Comparison of ENCODE assay signal across 22 cellular contexts in the genomic region with DNA sequence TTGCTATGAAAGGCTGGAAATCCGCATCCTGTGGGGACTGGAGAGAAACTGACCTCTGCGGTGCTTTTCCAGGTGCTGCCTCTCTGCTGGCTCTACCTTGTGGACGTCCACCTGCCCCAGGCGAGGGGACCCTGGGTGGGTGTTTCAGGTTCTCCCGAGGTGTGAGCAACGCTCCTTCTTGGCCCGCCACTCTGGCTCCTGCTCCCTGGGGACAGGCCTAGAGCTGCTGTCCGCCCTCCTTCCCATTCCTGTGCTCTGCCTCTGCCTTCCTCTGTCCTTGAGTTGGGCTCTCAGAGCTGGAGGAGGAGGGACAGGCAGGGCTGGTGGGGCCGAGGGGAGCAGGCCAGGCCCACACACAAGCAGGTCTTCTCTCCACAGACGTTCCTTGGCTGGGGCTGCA.
A peak's percentile ranks its signal among the peaks of the same experiment; 100 is the strongest.
DNase-seq lines count a peak whose midpoint lies in the region; ATAC-seq, FAIRE-seq and TF ChIP-seq lines count a peak whose summit lies in the region.
"Had no signal": no experiment of that assay in that cellular context is flagged by ENCODE, and none has a peak within 500 bp of the region (broad histone marks: within the 10 kb centered on the region; RNA-seq: fewer than 3 reads in every experiment).

No MANE protein-coding gene starts in this region.

- intact Hi-C loops in cardiac septum (cut with DNase I) (no loop called here), left cardiac atrium (cut with DNase I) (no loop called here), aorta (cut with DNase I) (no loop called here), vagina (cut with DNase I) (no loop called here)

- TF ChIP-seq EP300 in H1 (IDR thresholded peaks at IDR 0.05; ENCODE audit: borderline replicate concordance in 1 of 2, low read depth in 2 of 2, low read length in 2 of 2), result no peak

- H4K91ac ChIP-seq in H1 (replicated peaks; ENCODE audit: insufficient read length, low read length), result no peak overlapping the region

- no peak overlapping the region for H2BK15ac ChIP-seq in H1 (ENCODE audit: low read length)

- no peaks in the 10 kb centered on the region for H3K23me2 ChIP-seq in H1 (ENCODE audit: low read depth, low read length)

- H3K9me3 ChIP-seq in H1 (ENCODE audit: insufficient read depth in 2 of 2, low read depth in 1 of 2, low read length in 1 of 2) (peaks cover 0 to 8% of the 10 kb centered on the region in 2 experiments; a peak in 1 of 4 replicates), osteoblast (ENCODE audit: low read depth, low read length) (no peaks in the 10 kb centered on the region), aorta (ENCODE audit: control insufficient read depth, low read length) (no peaks in the 10 kb centered on the region), vagina (peaks cover 3% of the 10 kb centered on the region)
- H3K9me3 ChIP-seq: MG63 had no signal

- H3K79me2 ChIP-seq in H1 (ENCODE audit: control insufficient read depth in 1 of 2, insufficient read depth in 2 of 2, low read length in 2 of 2) (no peaks in the 10 kb centered on the region), osteoblast (ENCODE audit: insufficient read depth, low read length) (no peaks in the 10 kb centered on the region)

- no peak for FAIRE-seq in H1 (lab: Jason Lieb, UNC)
- FAIRE-seq: GM19239, H54 had no signal

- CTCF ChIA-PET in H1 (lab: Charles Lee; ENCODE audit: partially characterized antibody), result interaction anchor here (1.7 kb wide), 1 partner anchor 9 kb away, joined by 4 read pairs; no protein-coding TSS in a partner anchor

- H2BK20ac ChIP-seq in H1 (ENCODE audit: low read length), result no peak overlapping the region

- 89% methylated on average over 9 of the region's 10 CpGs; no CpG with 5 or more reads in 1 of the 2 experiments for WGBS in H1 (ENCODE audit: extremely low coverage in 1 of 2, insufficient coverage in 1 of 2, insufficient read length in 1 of 2, insufficient replicate concordance in 2 of 2, low coverage in 1 of 2, low lambda C conversion rate in 2 of 2, missing lambda C conversion rate in 1 of 2), 2 experiments
- whole genome bisulfite sequencing in aorta, 2 donors, result 84 to 88% methylated on average over 9 to 10 of the region's 10 CpGs

- no peak overlapping the region for H2BK5ac ChIP-seq in H1 (ENCODE audit: low read depth, low read length)

- H2BK12ac ChIP-seq in H1 (ENCODE audit: low read depth, low read length), result no peak overlapping the region

- DNase-seq in cardiac septum (ENCODE audit: low spot score), result peak; percentile 49
- no peak for DNase-seq in left cardiac atrium
- DNase-seq in H1 (ENCODE audit: low read depth in 1 of 2, low spot score in 2 of 2), result no peak
- peak; percentile 44 for DNase-seq in osteoblast (ENCODE audit: insufficient read length, low spot score, missing footprints)
- DNase-seq in aorta, result peak; percentile 18 to 55
- no peak for DNase-seq in NCI-H2107 (lab: John Stamatoyannopoulos, UW)
- no peak for DNase-seq in SKM-1 treated with dmso at 0.1 percent for 144 hours (lab: John Stamatoyannopoulos, UW; ENCODE audit: unreplicated experiment)
- no peak for DNase-seq in vagina (ENCODE audit: extremely low spot score in 2 of 2)
- DNase-seq: CD4-positive, CD25-positive, alpha-beta regulatory T cell; DMS153; DND-41; IMR-90; KG1; MG63; NCI-H1105 treated with DMSO at 0.1 percent for 48 hours; NCI-H146; NCI-H2029; NCI-H526 treated with DMSO at 0.1 percent for 48 hours; PC-9; SHP77 treated with DMSO at 0.1 percent for 48 hours had no signal

- ATAC-seq in left cardiac atrium (no peak), aorta (ENCODE audit: low FRiP score) (no peak)

- no peaks in the 10 kb centered on the region for H3K36me3 ChIP-seq in H1 (ENCODE audit: control insufficient read depth in 2 of 4, insufficient read depth in 4 of 4, low read length in 3 of 4)
- H3K36me3 ChIP-seq in osteoblast (ENCODE audit: insufficient read depth, low read length), result no peaks in the 10 kb centered on the region
- no peaks in the 10 kb centered on the region for H3K36me3 ChIP-seq in aorta (ENCODE audit: control insufficient read depth in 1 of 2, insufficient read depth in 2 of 2, low read length in 1 of 2)
- H3K36me3 ChIP-seq in vagina, result no peaks in the 10 kb centered on the region
- H3K36me3 ChIP-seq: MG63 had no signal

- H2AFZ ChIP-seq in H1 (ENCODE audit: low read length) (no peak overlapping the region), osteoblast (ENCODE audit: low read length) (no peak overlapping the region)
- H2AFZ ChIP-seq: PC-9 had no signal

- TF ChIP-seq POLR2A in H1 (IDR thresholded peaks at IDR 0.05; ENCODE audit: control extremely low read depth in 1 of 2, low read depth in 2 of 2, low read length in 2 of 2) (no peak), vagina (IDR thresholded peaks at IDR 0.05) (no peak)

- TF ChIP-seq RAD21 in H1 (IDR thresholded peaks at IDR 0.05 in 1 of 2, conservative IDR thresholded peaks at IDR 0.05 in 1 of 2; ENCODE audit: low read depth in 2 of 2, low read length in 2 of 2), result no peak

- TF ChIP-seq CTCF in H1 (IDR thresholded peaks at IDR 0.05; ENCODE audit: control extremely low read depth in 1 of 3, insufficient read depth in 1 of 3, low read depth in 1 of 3, low read length in 3 of 3) (no peak), osteoblast (IDR thresholded peaks at IDR 0.05; ENCODE audit: extremely low read depth, low read depth, low read length) (no peak), vagina (IDR thresholded peaks at IDR 0.05) (no peak)

- no peak overlapping the region for H3K18ac ChIP-seq in H1 (ENCODE audit: extremely low read depth, low read length)

- peak overlapping the region; percentile 53; the same call in 1 of the 2 replicates for H4K8ac ChIP-seq in H1 (ENCODE audit: extremely low read depth, insufficient read depth, low read length)

- H4K20me1 ChIP-seq in H1 (replicated peaks in 1 of 2; ENCODE audit: control insufficient read depth in 1 of 2, insufficient read depth in 2 of 2, low read length in 2 of 2) (peaks cover 2 to 4% of the 10 kb centered on the region in 2 experiments), osteoblast (ENCODE audit: insufficient read depth, low read length) (no peaks in the 10 kb centered on the region)

- H3K27me3 ChIP-seq in H1 (replicated peaks in 1 of 4; ENCODE audit: control insufficient read depth in 3 of 4, extremely low read depth in 1 of 4, insufficient read depth in 3 of 4, low read length in 3 of 4) (no peaks in the 10 kb centered on the region), osteoblast (ENCODE audit: insufficient read depth, low read length) (no peaks in the 10 kb centered on the region), aorta (ENCODE audit: control insufficient read depth in 1 of 2, insufficient read depth in 2 of 2, low read length in 1 of 2) (no peaks in the 10 kb centered on the region), vagina (no peaks in the 10 kb centered on the region)
- H3K27me3 ChIP-seq: MG63 had no signal

- POLR2A ChIA-PET in H1 (lab: Charles Lee; ENCODE audit: partially characterized antibody), result no interaction called here

- no peaks in the 10 kb centered on the region for H3K79me1 ChIP-seq in H1 (ENCODE audit: low read depth, low read length)

- H3K9ac ChIP-seq in H1 (replicated peaks in 1 of 4; ENCODE audit: extremely low read depth in 1 of 4, low read depth in 3 of 4, low read length in 3 of 4), result no peak overlapping the region

- no peak overlapping the region for H3K4ac ChIP-seq in H1 (replicated peaks; ENCODE audit: insufficient read length, low read depth, low read length)

- no peak overlapping the region for H3K23ac ChIP-seq in H1 (ENCODE audit: insufficient read length)

- no peak overlapping the region for H3K4me3 ChIP-seq in H1 (ENCODE audit: extremely low read depth in 1 of 4, insufficient read depth in 2 of 4, low read depth in 3 of 4, low read length in 4 of 4)
- H3K4me3 ChIP-seq in osteoblast (ENCODE audit: insufficient read depth, low read length), result no peak overlapping the region
- no peak overlapping the region for H3K4me3 ChIP-seq in aorta (ENCODE audit: low read length in 2 of 2)
- no peak overlapping the region for H3K4me3 ChIP-seq in vagina
- H3K4me3 ChIP-seq: MG63, PC-9 had no signal

- no peak overlapping the region for H3K56ac ChIP-seq in H1 (replicated peaks; ENCODE audit: insufficient read length, low read depth, low read length)

- H3K4me2 ChIP-seq in H1 (ENCODE audit: insufficient read depth in 1 of 2, low read depth in 2 of 2, low read length in 2 of 2) (no peak overlapping the region), osteoblast (ENCODE audit: insufficient read depth, low read length) (no peak overlapping the region)
- H3K4me2 ChIP-seq: PC-9 had no signal

- H3K14ac ChIP-seq in H1 (ENCODE audit: insufficient read length), result no peak overlapping the region

- H3K27ac ChIP-seq in H1 (ENCODE audit: low read depth, low read length) (no peak overlapping the region), osteoblast (ENCODE audit: low read depth, low read length) (no peak overlapping the region), aorta (ENCODE audit: low read depth in 1 of 2, low read length in 2 of 2) (no peak overlapping the region), vagina (no peak overlapping the region)
- H3K27ac ChIP-seq: PC-9 had no signal

- no peak overlapping the region for H4K5ac ChIP-seq in H1 (ENCODE audit: insufficient read length, low read depth, low read length)

- H3K4me1 ChIP-seq in H1 (replicated peaks in 1 of 4; ENCODE audit: control insufficient read depth in 3 of 4, insufficient read depth in 4 of 4, low read length in 3 of 4), result peaks cover 0 to 6% (median 3%) of the 10 kb centered on the region in 4 experiments; a peak in 1 of 7 replicates
- no peaks in the 10 kb centered on the region for H3K4me1 ChIP-seq in osteoblast (ENCODE audit: insufficient read depth, low read length)
- H3K4me1 ChIP-seq in aorta (ENCODE audit: control insufficient read depth in 1 of 2, insufficient read depth in 2 of 2, low read length in 2 of 2), result no peaks in the 10 kb centered on the region
- H3K4me1 ChIP-seq in vagina, result no peaks in the 10 kb centered on the region

- no peak overlapping the region for H2AK5ac ChIP-seq in H1 (ENCODE audit: low read depth, low read length)

- no peak overlapping the region for H2BK120ac ChIP-seq in H1 (replicated peaks; ENCODE audit: low read depth, low read length)

TF ChIP-seq in H1, 55 proteins besides CTCF, POLR2A, EP300 and RAD21 (continues in another document):
- TF ChIP-seq NANOG (IDR thresholded peaks at IDR 0.05; ENCODE audit: insufficient read depth, low read depth, low read length, poor library complexity, severe bottlenecking), result no peak
- TF ChIP-seq NRF1 (IDR thresholded peaks at IDR 0.05; ENCODE audit: low read depth, low read length), result no peak
- TF ChIP-seq SUZ12 (IDR thresholded peaks at IDR 0.05; ENCODE audit: low read length), result no peak
- no peak for TF ChIP-seq SP4 (IDR thresholded peaks at IDR 0.05; ENCODE audit: low read length)
- no peak for TF ChIP-seq CREB1 (IDR thresholded peaks at IDR 0.05)
- TF ChIP-seq RBBP5 (IDR thresholded peaks at IDR 0.05; ENCODE audit: borderline replicate concordance, low read depth, low read length), result no peak
- no peak for TF ChIP-seq ASH2L (IDR thresholded peaks at IDR 0.05; ENCODE audit: low read length)
- TF ChIP-seq JUND (IDR thresholded peaks at IDR 0.05; ENCODE audit: low read length), result no peak
- TF ChIP-seq TEAD4 (IDR thresholded peaks at IDR 0.05; ENCODE audit: low read depth, low read length), result no peak

Comparison
In these comparisons a context has a peak if more than half of its experiments do, and no peak if none do; other contexts are left out.
1. DNase-seq: peak in cardiac septum (single experiment), osteoblast (single experiment) and aorta (2 of 2); none in left cardiac atrium (single experiment), H1 (0 of 2), NCI-H2107 (single experiment), SKM-1 treated with dmso at 0.1 percent for 144 hours (single experiment) and vagina (0 of 2).